Comparison of ENCODE assay signal across 4 cellular contexts in genomic region chr7:102698962-102699750, GRCh38. TPM values are rescaled to one million over a fixed set of nuclear protein-coding genes. Genes with fewer than 3 reads are reported as not detected.
"Had no signal": no experiment of that assay in that cellular context is flagged by ENCODE, and none has a peak within 500 bp of the region (broad histone marks: within the 10 kb centered on the region; RNA-seq: fewer than 3 reads in every experiment).

No MANE protein-coding gene starts in this region.

RNA-seq across cellular contexts. Expression of gene SPDYE2B, which starts 49.0 kb away (rescaled TPM):
- total RNA-seq: NCI-H460, OCI-LY7, Right ventricle myocardium inferior, SJCRH30 had no signal
